Comparison of ENCODE assay signal across 1 cellular context in the genomic region with DNA sequence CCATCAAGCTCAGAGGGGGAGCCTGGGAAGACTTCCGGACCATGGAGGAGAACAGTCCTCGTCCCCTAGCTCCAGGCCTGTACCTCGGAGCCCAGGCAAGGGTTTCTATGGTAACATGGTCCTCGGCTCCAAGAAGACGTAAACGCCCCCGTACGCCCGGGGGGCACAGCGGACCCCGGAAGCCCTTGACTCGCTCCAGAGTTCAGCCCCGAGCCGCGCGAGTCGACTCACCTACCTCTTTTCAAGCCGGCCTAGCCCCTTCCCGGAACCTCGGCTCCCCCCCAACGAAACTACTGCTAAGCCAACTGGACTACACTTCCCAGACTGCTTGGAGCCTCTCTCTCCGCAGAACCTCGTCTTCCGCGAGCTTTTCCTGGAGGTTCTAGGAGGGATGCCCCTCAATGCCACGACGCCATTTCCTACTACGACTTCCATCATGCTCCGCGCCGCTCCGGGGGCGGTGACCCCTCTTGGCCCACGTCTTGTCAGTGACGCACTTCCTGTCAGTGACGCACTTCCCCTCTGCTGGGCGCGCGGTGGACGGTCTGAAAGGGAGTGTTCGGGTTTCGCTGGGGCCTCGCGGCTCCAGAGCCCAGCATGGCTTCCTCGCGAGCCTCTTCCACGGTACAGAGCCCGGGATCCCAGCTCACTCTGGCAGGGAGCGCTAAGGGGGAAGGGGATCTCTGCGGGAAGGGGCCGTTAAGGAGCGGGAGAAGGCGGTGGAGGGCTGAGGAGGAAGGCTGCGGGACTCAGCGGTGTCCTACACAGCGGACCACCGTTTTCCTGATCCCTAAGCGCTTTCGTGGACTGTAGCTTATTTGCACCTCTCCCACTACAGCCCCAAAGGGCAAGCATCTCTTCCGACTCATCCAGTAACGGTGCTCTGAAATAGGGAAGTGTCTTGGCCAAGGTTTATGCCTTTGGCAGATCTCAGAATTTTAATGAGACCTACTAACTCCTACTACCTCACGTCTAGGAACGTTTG.
TF ChIP-seq lines count a peak whose summit lies in the region.

Gene CDC26, minus strand, starts transcription at position 426 of the 985 bp plus-strand sequence. CDS start 3,065 bp downstream, outside the sequence.
Gene PRPF4, plus strand, starts transcription at position 512 of the 985 bp plus-strand sequence. Its CDS starts 86 bp downstream, at position 598.

TF ChIP-seq in A549, 52 proteins besides CTCF, POLR2A, EP300 and RAD21 (continued from another document):
- TF ChIP-seq, protein P1, sequence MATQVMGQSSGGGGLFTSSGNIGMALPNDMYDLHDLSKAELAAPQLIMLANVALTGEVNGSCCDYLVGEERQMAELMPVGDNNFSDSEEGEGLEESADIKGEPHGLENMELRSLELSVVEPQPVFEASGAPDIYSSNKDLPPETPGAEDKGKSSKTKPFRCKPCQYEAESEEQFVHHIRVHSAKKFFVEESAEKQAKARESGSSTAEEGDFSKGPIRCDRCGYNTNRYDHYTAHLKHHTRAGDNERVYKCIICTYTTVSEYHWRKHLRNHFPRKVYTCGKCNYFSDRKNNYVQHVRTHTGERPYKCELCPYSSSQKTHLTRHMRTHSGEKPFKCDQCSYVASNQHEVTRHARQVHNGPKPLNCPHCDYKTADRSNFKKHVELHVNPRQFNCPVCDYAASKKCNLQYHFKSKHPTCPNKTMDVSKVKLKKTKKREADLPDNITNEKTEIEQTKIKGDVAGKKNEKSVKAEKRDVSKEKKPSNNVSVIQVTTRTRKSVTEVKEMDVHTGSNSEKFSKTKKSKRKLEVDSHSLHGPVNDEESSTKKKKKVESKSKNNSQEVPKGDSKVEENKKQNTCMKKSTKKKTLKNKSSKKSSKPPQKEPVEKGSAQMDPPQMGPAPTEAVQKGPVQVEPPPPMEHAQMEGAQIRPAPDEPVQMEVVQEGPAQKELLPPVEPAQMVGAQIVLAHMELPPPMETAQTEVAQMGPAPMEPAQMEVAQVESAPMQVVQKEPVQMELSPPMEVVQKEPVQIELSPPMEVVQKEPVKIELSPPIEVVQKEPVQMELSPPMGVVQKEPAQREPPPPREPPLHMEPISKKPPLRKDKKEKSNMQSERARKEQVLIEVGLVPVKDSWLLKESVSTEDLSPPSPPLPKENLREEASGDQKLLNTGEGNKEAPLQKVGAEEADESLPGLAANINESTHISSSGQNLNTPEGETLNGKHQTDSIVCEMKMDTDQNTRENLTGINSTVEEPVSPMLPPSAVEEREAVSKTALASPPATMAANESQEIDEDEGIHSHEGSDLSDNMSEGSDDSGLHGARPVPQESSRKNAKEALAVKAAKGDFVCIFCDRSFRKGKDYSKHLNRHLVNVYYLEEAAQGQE (IDR thresholded peaks at IDR 0.05), result peak; percentile 75
